17 cellular contexts compared by ENCODE assay signal in genomic region chr11:31651822-31652221, GRCh38.
DNase-seq lines count a peak whose midpoint lies in the region; ATAC-seq and TF ChIP-seq lines count a peak whose summit lies in the region.
"Had no signal": no experiment of that assay in that cellular context is flagged by ENCODE, and none has a peak within 500 bp of the region (broad histone marks: within the 10 kb centered on the region; RNA-seq: fewer than 3 reads in every experiment).

No MANE protein-coding gene starts in this region.

- H3K27ac ChIP-seq in left lung, result no peak overlapping the region
- H3K27ac ChIP-seq: upper lobe of left lung had no signal

- no peaks in the 10 kb centered on the region for H3K9me3 ChIP-seq in left lung
- H3K9me3 ChIP-seq: upper lobe of left lung had no signal

- no peak overlapping the region for H3K4me3 ChIP-seq in left lung
- H3K4me3 ChIP-seq: upper lobe of left lung had no signal

- TF ChIP-seq CTCF in left lung (IDR thresholded peaks at IDR 0.05), result no peak

- ATAC-seq in GM18511 (IDR thresholded peaks at IDR 0.05; ENCODE audit: unreplicated experiment), result peak; percentile 73
- peak; percentile 48 for ATAC-seq in GM19468 (IDR thresholded peaks at IDR 0.05; ENCODE audit: extremely low read depth, unreplicated experiment)
- peak; percentile 58 for ATAC-seq in HG02678 (IDR thresholded peaks at IDR 0.05; ENCODE audit: unreplicated experiment)
- peak; percentile 82 for ATAC-seq in HG03432 (IDR thresholded peaks at IDR 0.05; ENCODE audit: unreplicated experiment)
- no peak for ATAC-seq in HG02970 (IDR thresholded peaks at IDR 0.05; ENCODE audit: low FRiP score, unreplicated experiment)
- ATAC-seq in left lung, result no peak
- ATAC-seq: left lobe of liver; stimulated activated naive B cell treated with anti-CD40 and anti-IgM and Interleukin-4, amounts not matched to agents 10 μg/mL and 1 μg/mL and 100 μg/mL, for 72 hours had no signal

- intact Hi-C loops in left lung (cut with DNase I), result no loop called here

- DNase-seq in DMS53 (lab: John Stamatoyannopoulos, UW) (no peak), H4 (ENCODE audit: low spot score) (no peak), left lung (no peak)
- DNase-seq: activated CD4-positive, alpha-beta T cell treated with anti-CD3 and anti-CD28 coated beads for 1 hour; activated naive CD4-positive, alpha-beta T cell treated with anti-CD3 and anti-CD28 coated beads, Interleukin-2, amount 50 U/mL, for 16 hours; HCEC 1CT; NCI-H2081 treated with DMSO at 0.1 percent for 48 hours; NCI-H774; small intestine; stimulated activated naive B cell treated with anti-CD40 and anti-IgM and Interleukin-4, amounts not matched to agents 10 μg/mL and 1 μg/mL and 100 μg/mL, for 72 hours; upper lobe of left lung had no signal

- H3K27me3 ChIP-seq in left lung, result no peaks in the 10 kb centered on the region
- H3K27me3 ChIP-seq: upper lobe of left lung had no signal

- H3K4me1 ChIP-seq in left lung, result no peaks in the 10 kb centered on the region
- H3K4me1 ChIP-seq: upper lobe of left lung had no signal

- H3K36me3 ChIP-seq in left lung, result no peaks in the 10 kb centered on the region

Comparison
In these comparisons a context has a peak if more than half of its experiments do, and no peak if none do; other contexts are left out.
1. ATAC-seq: peak in GM18511 (single experiment), GM19468 (single experiment), HG02678 (single experiment) and HG03432 (single experiment); none in HG02970 (single experiment) and left lung (single experiment).